In the genomic region with DNA sequence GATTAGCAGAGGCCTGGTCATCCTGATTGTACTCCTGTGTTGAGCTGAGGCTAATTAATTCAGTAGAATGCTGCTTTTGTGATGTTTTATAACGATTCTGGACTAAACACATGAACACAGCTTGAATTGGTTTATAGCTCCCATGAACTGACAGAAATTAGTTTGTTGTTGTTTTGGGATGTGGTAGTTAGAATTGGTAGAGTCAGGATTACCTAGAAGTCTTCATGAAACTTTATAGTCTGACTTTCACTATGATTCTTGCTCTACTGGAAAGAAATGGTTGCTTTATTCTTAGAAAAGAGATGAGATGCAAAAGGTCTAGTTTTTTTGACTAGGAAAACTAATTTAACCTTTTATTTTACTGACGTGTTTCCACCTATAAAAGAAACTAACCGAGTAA, we compare ENCODE assay signal across 16 cellular contexts. TPM values are rescaled to one million over a fixed set of nuclear protein-coding genes. Genes with fewer than 3 reads are reported as not detected.
DNase-seq lines count a peak whose midpoint lies in the region; ATAC-seq and TF ChIP-seq lines count a peak whose summit lies in the region.
"Had no signal": no experiment of that assay in that cellular context is flagged by ENCODE, and none has a peak within 500 bp of the region (broad histone marks: within the 10 kb centered on the region; RNA-seq: fewer than 3 reads in every experiment).

No MANE protein-coding gene starts in this region.

- H2AFZ ChIP-seq in smooth muscle cell (ENCODE audit: low read depth), result peak overlapping the region; percentile 66

- intact Hi-C loops in activated CD8-positive, alpha-beta T cell treated with anti-CD3 and anti-CD28 coated beads for 36 hours (cut with micrococcal nuclease), result no loop called here
- intact Hi-C loops in activated T-helper 1 cell treated with anti-CD3 and anti-CD28 coated beads, Interleukin-12 subunit alpha, Interleukin-12 subunit beta, Interleukin-2, Interleukin-4 antibody, amounts not matched to agents 30 ng/mL and 10 ng/mL and 1 ng/mL, durations not matched to agents 14 hours and 24 hours and 36 hours (cut with micrococcal nuclease), result loop anchor here (1.0 kb wide), 1 partner anchor 12 kb away; no protein-coding TSS in a partner anchor

- ATAC-seq in activated CD8-positive, alpha-beta T cell treated with anti-CD3 and anti-CD28 coated beads for 36 hours, result peak; percentile 52
- no peak for ATAC-seq in activated CD8-positive, alpha-beta T cell treated with anti-CD3 and anti-CD28 coated beads, Interleukin-2, amount 10 ng/mL, durations not matched to agents 7 days and 5 days
- peak; percentile 25 for ATAC-seq in GM19351 (IDR thresholded peaks at IDR 0.05; ENCODE audit: unreplicated experiment)

- peak overlapping the region; percentile 11 for H3K27ac ChIP-seq in smooth muscle cell (ENCODE audit: low read depth)
- H3K27ac ChIP-seq: C4-2B had no signal

- H3K4me2 ChIP-seq in smooth muscle cell, result no peak overlapping the region

- no peak overlapping the region for H3K4me3 ChIP-seq in smooth muscle cell

- no peaks in the 10 kb centered on the region for H3K79me2 ChIP-seq in smooth muscle cell (ENCODE audit: low read depth)

- POLR2A ChIA-PET in activated CD8-positive, alpha-beta T cell treated with anti-CD3 and anti-CD28 coated beads for 36 hours (lab: Charles Lee), result no interaction called here
- POLR2A ChIA-PET in activated CD8-positive, alpha-beta T cell treated with anti-CD3 and anti-CD28 coated beads, Interleukin-2, amount 10 ng/mL, durations not matched to agents 7 days and 5 days (lab: Charles Lee), result no interaction called here

- peak overlapping the region; percentile 67 for H3K27ac Mint-ChIP-seq in activated CD8-positive, alpha-beta T cell treated with anti-CD3 and anti-CD28 coated beads for 36 hours
- no peak overlapping the region for H3K27ac Mint-ChIP-seq in activated CD8-positive, alpha-beta T cell treated with anti-CD3 and anti-CD28 coated beads, Interleukin-2, amount 10 ng/mL, durations not matched to agents 7 days and 5 days
- H3K27ac Mint-ChIP-seq in activated T-helper 1 cell treated with anti-CD3 and anti-CD28 coated beads, Interleukin-12 subunit alpha, Interleukin-12 subunit beta, Interleukin-2, Interleukin-4 antibody, amounts not matched to agents 30 ng/mL and 10 ng/mL and 1 ng/mL, durations not matched to agents 14 hours and 24 hours and 36 hours, result peak overlapping the region; percentile 75
- H3K27ac Mint-ChIP-seq: IgD-negative memory B cell had no signal

- H3K9ac ChIP-seq in smooth muscle cell (ENCODE audit: low read depth), result no peak overlapping the region

- no peaks in the 10 kb centered on the region for H3K36me3 ChIP-seq in smooth muscle cell (ENCODE audit: low read depth)

- no peaks in the 10 kb centered on the region for H3K9me3 Mint-ChIP-seq in activated CD8-positive, alpha-beta T cell treated with anti-CD3 and anti-CD28 coated beads for 36 hours
- H3K9me3 Mint-ChIP-seq in activated CD8-positive, alpha-beta T cell treated with anti-CD3 and anti-CD28 coated beads, Interleukin-2, amount 10 ng/mL, durations not matched to agents 7 days and 5 days (ENCODE audit: insufficient read depth), result no peaks in the 10 kb centered on the region
- no peaks in the 10 kb centered on the region for H3K9me3 Mint-ChIP-seq in activated T-helper 1 cell treated with anti-CD3 and anti-CD28 coated beads, Interleukin-12 subunit alpha, Interleukin-12 subunit beta, Interleukin-2, Interleukin-4 antibody, amounts not matched to agents 30 ng/mL and 10 ng/mL and 1 ng/mL, durations not matched to agents 14 hours and 24 hours and 36 hours
- H3K9me3 Mint-ChIP-seq: IgD-negative memory B cell had no signal

- peaks cover 3% of the 10 kb centered on the region for H3F3A ChIP-seq in smooth muscle cell (ENCODE audit: low read depth)

- TF ChIP-seq CTCF in activated CD8-positive, alpha-beta T cell treated with anti-CD3 and anti-CD28 coated beads for 36 hours (IDR thresholded peaks at IDR 0.05), result no peak
- TF ChIP-seq CTCF in smooth muscle cell (IDR thresholded peaks at IDR 0.05; ENCODE audit: borderline replicate concordance, insufficient read depth, poor library complexity, severe bottlenecking), result no peak

- CTCF ChIA-PET in activated CD8-positive, alpha-beta T cell treated with anti-CD3 and anti-CD28 coated beads for 36 hours (lab: Charles Lee), result interaction anchor here (1.1 to 1.9 kb wide), 3 partner anchors 19 to 37 kb away, joined by 3 to 8 read pairs (median 3); no protein-coding TSS in a partner anchor
- CTCF ChIA-PET in activated CD8-positive, alpha-beta T cell treated with anti-CD3 and anti-CD28 coated beads, Interleukin-2, amount 10 ng/mL, durations not matched to agents 7 days and 5 days (lab: Charles Lee), result interaction anchor here (0.8 to 2.5 kb wide), 6 partner anchors 11 to 216 kb away, joined by 3 to 9 read pairs (median 3); partner anchors contain the start of gene TRUB1

- DNase-seq in activated CD8-positive, alpha-beta T cell treated with anti-CD3 and anti-CD28 coated beads for 36 hours, result no peak
- no peak for DNase-seq in activated CD8-positive, alpha-beta T cell treated with anti-CD3 and anti-CD28 coated beads, Interleukin-2, amount 10 ng/mL, durations not matched to agents 7 days and 5 days
- no peak for DNase-seq in activated T-helper 1 cell treated with anti-CD3 and anti-CD28 coated beads, Interleukin-12 subunit alpha, Interleukin-12 subunit beta, Interleukin-2, Interleukin-4 antibody, amounts not matched to agents 30 ng/mL and 10 ng/mL and 1 ng/mL, durations not matched to agents 14 hours and 24 hours and 36 hours (ENCODE audit: low spot score)
- DNase-seq in smooth muscle cell (lab: John Stamatoyannopoulos, UW; ENCODE audit: unreplicated experiment) (no peak), NCI-H128 (lab: John Stamatoyannopoulos, UW; ENCODE audit: unreplicated experiment) (no peak), NCI-H1105 treated with DMSO at 0.1 percent for 48 hours (lab: John Stamatoyannopoulos, UW) (no peak)
- DNase-seq: GF-D8, H7, Kasumi-1, NCI-H1105, NCI-H187 treated with DMSO at 0.1 percent for 48 hours, NCI-H446, SHP77 treated with DMSO at 0.1 percent for 48 hours had no signal

- peaks cover 4% of the 10 kb centered on the region for H3K27me3 Mint-ChIP-seq in activated CD8-positive, alpha-beta T cell treated with anti-CD3 and anti-CD28 coated beads for 36 hours
- H3K27me3 Mint-ChIP-seq in activated CD8-positive, alpha-beta T cell treated with anti-CD3 and anti-CD28 coated beads, Interleukin-2, amount 10 ng/mL, durations not matched to agents 7 days and 5 days (ENCODE audit: low read depth), result peaks cover 2% of the 10 kb centered on the region
- no peaks in the 10 kb centered on the region for H3K27me3 Mint-ChIP-seq in activated T-helper 1 cell treated with anti-CD3 and anti-CD28 coated beads, Interleukin-12 subunit alpha, Interleukin-12 subunit beta, Interleukin-2, Interleukin-4 antibody, amounts not matched to agents 30 ng/mL and 10 ng/mL and 1 ng/mL, durations not matched to agents 14 hours and 24 hours and 36 hours (ENCODE audit: insufficient read depth)

- 79% methylated on average over 3 of the region's 3 CpGs for WGBS in smooth muscle cell (ENCODE audit: low lambda C conversion rate)

- H4K20me1 ChIP-seq in smooth muscle cell (ENCODE audit: low read depth), result no peaks in the 10 kb centered on the region

- H3K36me3 Mint-ChIP-seq in activated CD8-positive, alpha-beta T cell treated with anti-CD3 and anti-CD28 coated beads for 36 hours (ENCODE audit: low read depth), result no peaks in the 10 kb centered on the region
- H3K36me3 Mint-ChIP-seq in activated CD8-positive, alpha-beta T cell treated with anti-CD3 and anti-CD28 coated beads, Interleukin-2, amount 10 ng/mL, durations not matched to agents 7 days and 5 days (ENCODE audit: low read depth), result no peaks in the 10 kb centered on the region
- no peaks in the 10 kb centered on the region for H3K36me3 Mint-ChIP-seq in activated T-helper 1 cell treated with anti-CD3 and anti-CD28 coated beads, Interleukin-12 subunit alpha, Interleukin-12 subunit beta, Interleukin-2, Interleukin-4 antibody, amounts not matched to agents 30 ng/mL and 10 ng/mL and 1 ng/mL, durations not matched to agents 14 hours and 24 hours and 36 hours (ENCODE audit: low read depth)
- H3K36me3 Mint-ChIP-seq: IgD-negative memory B cell had no signal

- no peaks in the 10 kb centered on the region for H3K9me3 ChIP-seq in smooth muscle cell (replicated peaks; ENCODE audit: low read depth)

- H3K4me1 Mint-ChIP-seq in activated CD8-positive, alpha-beta T cell treated with anti-CD3 and anti-CD28 coated beads for 36 hours (ENCODE audit: low read depth), result peaks cover 25% of the 10 kb centered on the region
- H3K4me1 Mint-ChIP-seq in activated CD8-positive, alpha-beta T cell treated with anti-CD3 and anti-CD28 coated beads, Interleukin-2, amount 10 ng/mL, durations not matched to agents 7 days and 5 days (ENCODE audit: low read depth), result no peaks in the 10 kb centered on the region
- H3K4me1 Mint-ChIP-seq in activated T-helper 1 cell treated with anti-CD3 and anti-CD28 coated beads, Interleukin-12 subunit alpha, Interleukin-12 subunit beta, Interleukin-2, Interleukin-4 antibody, amounts not matched to agents 30 ng/mL and 10 ng/mL and 1 ng/mL, durations not matched to agents 14 hours and 24 hours and 36 hours (ENCODE audit: low read depth), result peaks cover 33% of the 10 kb centered on the region
- H3K4me1 Mint-ChIP-seq: IgD-negative memory B cell had no signal

- peaks cover 32% of the 10 kb centered on the region for H3K4me1 ChIP-seq in smooth muscle cell (ENCODE audit: low read depth)

- H3K4me3 Mint-ChIP-seq in activated CD8-positive, alpha-beta T cell treated with anti-CD3 and anti-CD28 coated beads for 36 hours, result no peak overlapping the region
- no peak overlapping the region for H3K4me3 Mint-ChIP-seq in activated CD8-positive, alpha-beta T cell treated with anti-CD3 and anti-CD28 coated beads, Interleukin-2, amount 10 ng/mL, durations not matched to agents 7 days and 5 days
- no peak overlapping the region for H3K4me3 Mint-ChIP-seq in activated T-helper 1 cell treated with anti-CD3 and anti-CD28 coated beads, Interleukin-12 subunit alpha, Interleukin-12 subunit beta, Interleukin-2, Interleukin-4 antibody, amounts not matched to agents 30 ng/mL and 10 ng/mL and 1 ng/mL, durations not matched to agents 14 hours and 24 hours and 36 hours
- H3K4me3 Mint-ChIP-seq: IgD-negative memory B cell had no signal

- H3K27me3 ChIP-seq in smooth muscle cell (ENCODE audit: low read depth), result no peaks in the 10 kb centered on the region

RNA-seq across cellular contexts. Expression of gene TRUB1, which starts 23.4 kb away (rescaled TPM):
- 10 to 100 TPM; 14.9 to 16.8 TPM for total RNA-seq in activated CD8-positive, alpha-beta T cell treated with anti-CD3 and anti-CD28 coated beads for 36 hours
- total RNA-seq in activated CD8-positive, alpha-beta T cell treated with anti-CD3 and anti-CD28 coated beads, Interleukin-2, amount 10 ng/mL, durations not matched to agents 7 days and 5 days, result 10 to 100 TPM; 13.4 to 14.0 TPM
- total RNA-seq in activated T-helper 1 cell treated with anti-CD3 and anti-CD28 coated beads, Interleukin-12 subunit alpha, Interleukin-12 subunit beta, Interleukin-2, Interleukin-4 antibody, amounts not matched to agents 30 ng/mL and 10 ng/mL and 1 ng/mL, durations not matched to agents 14 hours and 24 hours and 36 hours, result 21.6 TPM in 2 replicates
- total RNA-seq in smooth muscle cell, result 25.4 and 33.1 TPM in 2 replicates
- 9.0 and 10.8 TPM in 2 replicates for polyA plus RNA-seq in smooth muscle cell
